Comparison of ENCODE assay signal across 1 cellular context in genomic region chr21:45409466-45410150, GRCh38.
A peak's percentile ranks its signal among the peaks of the same experiment; 100 is the strongest.
TF ChIP-seq lines count a peak whose summit lies in the region.

No MANE protein-coding gene starts in this region.

TF ChIP-seq in K562, 482 proteins besides CTCF, POLR2A, EP300 and RAD21 (continued from another document):
- TF ChIP-seq RREB1 (CRISPR knock-in tag; IDR thresholded peaks at IDR 0.05) (no peak), HLTF (IDR thresholded peaks at IDR 0.05) (no peak), MAFK (IDR thresholded peaks at IDR 0.05; ENCODE audit: low read length) (peak; percentile 44; the same call in 1 of the 2 replicates), NFE2 (IDR thresholded peaks at IDR 0.05; ENCODE audit: low read depth) (0 out of 2 replicates have a peak, but pooled peaks have one; percentile 15), ZNF668 (CRISPR knock-in tag; IDR thresholded peaks at IDR 0.05) (no peak), KDM5B (IDR thresholded peaks at IDR 0.05; ENCODE audit: insufficient replicate concordance, low read depth, low read length) (peak; percentile 44), RUNX1 (IDR thresholded peaks at IDR 0.05; ENCODE audit: low read depth) (no peak), E2F4 (CRISPR knock-in tag; IDR thresholded peaks at IDR 0.05; ENCODE audit: low read depth) (no peak), MYNN (IDR thresholded peaks at IDR 0.05) (no peak), MYNN (CRISPR knock-in tag; IDR thresholded peaks at IDR 0.05) (no peak), C11orf30 (IDR thresholded peaks at IDR 0.05; ENCODE audit: low read depth) (peak; percentile 82), ZBTB33 (CRISPR knock-in tag; IDR thresholded peaks at IDR 0.05) (peak; percentile 98), BRCA1 (IDR thresholded peaks at IDR 0.05) (no peak), BRCA1 (CRISPR knock-in tag; IDR thresholded peaks at IDR 0.05) (no peak), NONO (IDR thresholded peaks at IDR 0.05; ENCODE audit: low read depth in 2 of 2, low read length in 1 of 2) (no peak), NFYB (IDR thresholded peaks at IDR 0.05; ENCODE audit: extremely low read depth, insufficient read length) (no peak), SP1 (CRISPR knock-in tag; IDR thresholded peaks at IDR 0.05) (no peak), NFRKB (IDR thresholded peaks at IDR 0.05; ENCODE audit: low read depth) (no peak), ATF6 (CRISPR knock-in tag; IDR thresholded peaks at IDR 0.05) (no peak), ZNF561 (CRISPR knock-in tag; conservative IDR thresholded peaks at IDR 0.05) (no peak), ARID4B (CRISPR knock-in tag; IDR thresholded peaks at IDR 0.05) (0 out of 2 replicates have a peak, but pooled peaks have one; percentile 41), ZNF175 (CRISPR knock-in tag; IDR thresholded peaks at IDR 0.05; ENCODE audit: low read depth) (no peak), ZNF780A (CRISPR knock-in tag; IDR thresholded peaks at IDR 0.05) (no peak), BRD9 (IDR thresholded peaks at IDR 0.05; ENCODE audit: low read depth, partially characterized antibody) (no peak), HNRNPK (IDR thresholded peaks at IDR 0.05; ENCODE audit: low read depth, low read length, poor library complexity, severe bottlenecking) (no peak), MCM2 (IDR thresholded peaks at IDR 0.05; ENCODE audit: low read depth) (no peak), U2AF1 (optimal IDR thresholded peaks at IDR 0.05; ENCODE audit: low read depth, low read length) (no peak), MEF2A (IDR thresholded peaks at IDR 0.05; ENCODE audit: control insufficient read depth, low read depth, low read length) (no peak), ZNF143 (CRISPR knock-in tag; IDR thresholded peaks at IDR 0.05) (no peak)
